ENCODE assay signal across 22 cellular contexts in genomic region chr4:37924946-37925345, GRCh38. TPM values are rescaled to one million over a fixed set of nuclear protein-coding genes. Genes with fewer than 3 reads are reported as not detected.
DNase-seq lines count a peak whose midpoint lies in the region; ATAC-seq, FAIRE-seq and TF ChIP-seq lines count a peak whose summit lies in the region.
"Had no signal": no experiment of that assay in that cellular context is flagged by ENCODE, and none has a peak within 500 bp of the region (broad histone marks: within the 10 kb centered on the region; RNA-seq: fewer than 3 reads in every experiment).

No MANE protein-coding gene starts in this region.

- H3K27ac ChIP-seq in astrocyte (ENCODE audit: low read depth, low read length) (no peak overlapping the region), neuronal stem cell (replicated peaks; ENCODE audit: low read length) (no peak overlapping the region), upper lobe of right lung (no peak overlapping the region)

- peaks cover 6% of the 10 kb centered on the region for H3K4me1 Mint-ChIP-seq in astrocyte (ENCODE audit: low read depth, unreplicated experiment)

- no peaks in the 10 kb centered on the region for H3K36me3 ChIP-seq in astrocyte (ENCODE audit: insufficient read depth, low read length)
- H3K36me3 ChIP-seq in neuronal stem cell (replicated peaks in 1 of 2; ENCODE audit: control insufficient read depth in 2 of 2, insufficient read depth in 2 of 2, low read length in 2 of 2), result no peaks in the 10 kb centered on the region
- no peaks in the 10 kb centered on the region for H3K36me3 ChIP-seq in upper lobe of right lung
- H3K36me3 ChIP-seq: BE2C had no signal

- H3K9me3 Mint-ChIP-seq in astrocyte (ENCODE audit: unreplicated experiment), result no peaks in the 10 kb centered on the region
- H3K9me3 Mint-ChIP-seq: IgD-negative memory B cell had no signal

- no peak overlapping the region for H4K8ac ChIP-seq in neuronal stem cell (ENCODE audit: low read depth, low read length)

- H3K4ac ChIP-seq in neuronal stem cell (ENCODE audit: low read length), result no peak overlapping the region

- FAIRE-seq in astrocyte (lab: Jason Lieb, UNC), result no peak
- FAIRE-seq: G401.6, GM18507, HTR-8/SVneo had no signal

- no peaks in the 10 kb centered on the region for H3K79me2 ChIP-seq in astrocyte (ENCODE audit: insufficient read depth, low read length)

- no CpG with 5 or more reads among the region's 7 CpGs for WGBS in neuronal stem cell (ENCODE audit: extremely low coverage in 2 of 2, insufficient read length in 2 of 2, insufficient replicate concordance in 1 of 2), 2 donors

- DNase-seq in left ventricle myocardium superior, result no peak
- no peak for DNase-seq in Right ventricle myocardium inferior (ENCODE audit: missing footprints)
- no peak for DNase-seq in astrocyte (ENCODE audit: low read depth)
- DNase-seq in neuronal stem cell (ENCODE audit: low spot score), result no peak
- no peak for DNase-seq in upper lobe of right lung
- DNase-seq: BE2C; C1 segment of cervical spinal cord; CD4-positive, CD25-positive, alpha-beta regulatory T cell; CD8-positive, alpha-beta memory T cell; COR-L47; DMS 273 treated with DMSO at 0.1 percent for 48 hours; DMS53; GOT3; HCEC 1CT; KBM-7 had no signal

- H4K91ac ChIP-seq in neuronal stem cell (ENCODE audit: low read depth, low read length, poor library complexity), result no peak overlapping the region

- H3K9ac ChIP-seq in astrocyte (ENCODE audit: low read length) (no peak overlapping the region), neuronal stem cell (ENCODE audit: low read depth, low read length, poor library complexity) (no peak overlapping the region)

- ATAC-seq in left ventricle myocardium superior (peak; percentile 45), Right ventricle myocardium inferior (no peak), upper lobe of right lung (no peak), GM18498 (IDR thresholded peaks at IDR 0.05; ENCODE audit: unreplicated experiment) (no peak), HG03025 (IDR thresholded peaks at IDR 0.05; ENCODE audit: low FRiP score, unreplicated experiment) (no peak)

- H3K27ac Mint-ChIP-seq in astrocyte (ENCODE audit: unreplicated experiment), result no peak overlapping the region
- H3K27ac Mint-ChIP-seq: CD4-positive, CD25-positive, alpha-beta regulatory T cell; IgD-negative memory B cell had no signal

- no peak for TF ChIP-seq CTCF in astrocyte (IDR thresholded peaks at IDR 0.05; ENCODE audit: insufficient read depth, low read depth, low read length)
- TF ChIP-seq CTCF in upper lobe of right lung (IDR thresholded peaks at IDR 0.05), result no peak

- H3K4me2 ChIP-seq in astrocyte (ENCODE audit: low read length) (no peak overlapping the region), neuronal stem cell (ENCODE audit: insufficient read depth, low read length, poor library complexity, severe bottlenecking) (no peak overlapping the region)

- no peaks in the 10 kb centered on the region for H3K79me1 ChIP-seq in neuronal stem cell (ENCODE audit: low read depth, low read length)

- no peak overlapping the region for H2BK15ac ChIP-seq in neuronal stem cell (ENCODE audit: low read length)

- H2AFZ ChIP-seq in astrocyte (ENCODE audit: low read depth, low read length) (peak overlapping the region; percentile 29), neuronal stem cell (ENCODE audit: low read length) (no peak overlapping the region)

- no peaks in the 10 kb centered on the region for H3K27me3 ChIP-seq in astrocyte (ENCODE audit: insufficient read depth, low read length)
- H3K27me3 ChIP-seq in neuronal stem cell (ENCODE audit: control insufficient read depth in 3 of 3, insufficient read depth in 3 of 3, low read depth in 1 of 3, low read length in 3 of 3), result no peaks in the 10 kb centered on the region
- no peaks in the 10 kb centered on the region for H3K27me3 ChIP-seq in upper lobe of right lung

- no peak overlapping the region for H3K14ac ChIP-seq in neuronal stem cell (ENCODE audit: low read length)

- intact Hi-C loops in left ventricle myocardium superior (cut with micrococcal nuclease), result no loop called here
- intact Hi-C loops in Right ventricle myocardium inferior (cut with DNase I), result no loop called here
- intact Hi-C loops in upper lobe of right lung (cut with DNase I), result no loop called here

- H4K20me1 ChIP-seq in astrocyte (ENCODE audit: insufficient read depth, low read length), result no peaks in the 10 kb centered on the region

- no peaks in the 10 kb centered on the region for H3K36me3 Mint-ChIP-seq in astrocyte (ENCODE audit: low read depth, unreplicated experiment)

- H3K4me3 ChIP-seq in astrocyte (ENCODE audit: insufficient read depth, low read depth, low read length) (no peak overlapping the region), neuronal stem cell (ENCODE audit: low read length in 2 of 2) (no peak overlapping the region), upper lobe of right lung (no peak overlapping the region)

- H2BK120ac ChIP-seq in neuronal stem cell (ENCODE audit: low read depth, low read length), result no peak overlapping the region

- H3K23ac ChIP-seq in neuronal stem cell (ENCODE audit: low read depth, low read length, poor library complexity), result peak overlapping the region; percentile 90

- no peak overlapping the region for H3K4me3 Mint-ChIP-seq in astrocyte (ENCODE audit: unreplicated experiment)
- H3K4me3 Mint-ChIP-seq: CD4-positive, CD25-positive, alpha-beta regulatory T cell; CD8-positive, alpha-beta memory T cell; IgD-negative memory B cell had no signal

- no peak overlapping the region for H3K18ac ChIP-seq in neuronal stem cell (ENCODE audit: low read length)

- H3K4me1 ChIP-seq in astrocyte (ENCODE audit: insufficient read depth, low read length), result peaks cover 6% of the 10 kb centered on the region
- no peaks in the 10 kb centered on the region for H3K4me1 ChIP-seq in neuronal stem cell (ENCODE audit: control insufficient read depth in 2 of 2, insufficient read depth in 1 of 2, low read depth in 1 of 2, low read length in 2 of 2)
- H3K4me1 ChIP-seq in upper lobe of right lung, result no peaks in the 10 kb centered on the region
- H3K4me1 ChIP-seq: BE2C had no signal

- H2AK5ac ChIP-seq in neuronal stem cell (ENCODE audit: low read depth, low read length), result no peak overlapping the region

- H3K9me3 ChIP-seq in astrocyte (ENCODE audit: insufficient read depth, low read depth, low read length), result no peaks in the 10 kb centered on the region
- no peaks in the 10 kb centered on the region for H3K9me3 ChIP-seq in neuronal stem cell (replicated peaks in 1 of 2; ENCODE audit: control insufficient read depth in 2 of 2, insufficient read depth in 1 of 2, low read depth in 1 of 2, low read length in 2 of 2)
- no peaks in the 10 kb centered on the region for H3K9me3 ChIP-seq in upper lobe of right lung
- H3K9me3 ChIP-seq: BE2C had no signal

- H2BK12ac ChIP-seq in neuronal stem cell (ENCODE audit: low read length), result no peak overlapping the region

- H3K27me3 Mint-ChIP-seq in astrocyte (ENCODE audit: low read depth, unreplicated experiment), result peaks cover 2% of the 10 kb centered on the region
- H3K27me3 Mint-ChIP-seq: CD4-positive, CD25-positive, alpha-beta regulatory T cell; CD8-positive, alpha-beta memory T cell; IgD-negative memory B cell had no signal

- no peak overlapping the region for H2BK5ac ChIP-seq in neuronal stem cell (ENCODE audit: low read length)

RNA-seq across cellular contexts. Expression of gene TBC1D1, which starts 34.1 kb away (rescaled TPM):
- total RNA-seq in left ventricle myocardium superior (118 TPM), Right ventricle myocardium inferior (131 TPM), astrocyte (54.5 and 59.8 TPM in 2 replicates), upper lobe of right lung (61.9 TPM)
- 124 TPM for polyA plus RNA-seq in neuronal stem cell (2013, experiment 1 of 2)
- 123 TPM for polyA plus RNA-seq in neuronal stem cell (2013, experiment 2 of 2)

RNA-seq across cellular contexts. Expression of gene PTTG2, which starts 35.3 kb away (rescaled TPM):
- total RNA-seq in left ventricle myocardium superior, result 1.0 TPM
- total RNA-seq in Right ventricle myocardium inferior, result 0.38 TPM
- total RNA-seq in astrocyte, result not detected in 2 replicates
- not detected for polyA plus RNA-seq in neuronal stem cell (2013, experiment 1 of 2)
- polyA plus RNA-seq in neuronal stem cell (2013, experiment 2 of 2), result not detected
- total RNA-seq in upper lobe of right lung, result 0.84 TPM
- total RNA-seq: A172 had no signal
- polyA plus RNA-seq: CD4-positive, CD25-positive, alpha-beta regulatory T cell; CD8-positive, alpha-beta memory T cell; IgD-negative memory B cell had no signal
